Comparison of ENCODE assay signal across 23 cellular contexts in genomic region chr11:32316846-32317525, GRCh38.
DNase-seq lines count a peak whose midpoint lies in the region; ATAC-seq lines count a peak whose summit lies in the region.
"Had no signal": no experiment of that assay in that cellular context is flagged by ENCODE, and none has a peak within 500 bp of the region (broad histone marks: within the 10 kb centered on the region; RNA-seq: fewer than 3 reads in every experiment).

No MANE protein-coding gene starts in this region.

- H2AFZ ChIP-seq in GM23248 (no peak overlapping the region), mesenchymal stem cell (ENCODE audit: low read depth, low read length) (no peak overlapping the region)

- H3K4ac ChIP-seq in mesenchymal stem cell (ENCODE audit: low read depth in 1 of 2, low read length in 2 of 2): no peak overlapping the region

- no peaks in the 10 kb centered on the region for H3K36me3 Mint-ChIP-seq in activated T-helper 17 cell treated with anti-CD3 and anti-CD28 coated beads, Interleukin-2, amount 50 U/mL, for 72 hours (ENCODE audit: low read depth)
- no peaks in the 10 kb centered on the region for H3K36me3 Mint-ChIP-seq in immature natural killer cell
- H3K36me3 Mint-ChIP-seq: activated CD8-positive, alpha-beta memory T cell treated with anti-CD3 and anti-CD28 coated beads, Interleukin-2, amount 10 ng/mL, durations not matched to agents 7 days and 5 days; activated naive CD8-positive, alpha-beta T cell; CD14-positive monocyte had no signal

- H2BK15ac ChIP-seq in mesenchymal stem cell (ENCODE audit: low read depth, poor library complexity, severe bottlenecking): no peak overlapping the region

- H4K91ac ChIP-seq in mesenchymal stem cell (ENCODE audit: low read length): no peak overlapping the region

- in situ Hi-C loops in GM23248 (cut with MboI): no loop called here

- H3K4me2 ChIP-seq in GM23248 (ENCODE audit: unreplicated experiment): no peak overlapping the region
- no peak overlapping the region for H3K4me2 ChIP-seq in mesenchymal stem cell (ENCODE audit: low read length, poor library complexity, severe bottlenecking)
- H3K4me2 ChIP-seq: KMS-11 had no signal

- ATAC-seq in activated T-helper 17 cell treated with anti-CD3 and anti-CD28 coated beads, Interleukin-2, amount 50 U/mL, for 72 hours (replicated peaks): peak; percentile 47
- ATAC-seq in GM18907 (IDR thresholded peaks at IDR 0.05; ENCODE audit: unreplicated experiment): no peak
- ATAC-seq: activated CD8-positive, alpha-beta memory T cell treated with anti-CD3 and anti-CD28 coated beads, Interleukin-2, amount 10 ng/mL, durations not matched to agents 7 days and 5 days; body of pancreas; gastrocnemius medialis; psoas muscle had no signal

- H4K8ac ChIP-seq in mesenchymal stem cell (ENCODE audit: low read length): no peak overlapping the region

- H3K9ac ChIP-seq in GM23248 (no peak overlapping the region), mesenchymal stem cell (ENCODE audit: low read length) (no peak overlapping the region)
- H3K9ac ChIP-seq: KMS-11 had no signal

- H3K4me1 ChIP-seq in GM23248 (ENCODE audit: insufficient read depth) (peaks cover 10% of the 10 kb centered on the region; the same call in 1 of the 2 replicates), mesenchymal stem cell (ENCODE audit: control insufficient read depth, insufficient read depth, low read depth, low read length) (no peaks in the 10 kb centered on the region)
- H3K4me1 ChIP-seq: body of pancreas, gastrocnemius medialis, HAP-1, psoas muscle had no signal

- H3K4me3 ChIP-seq in GM23248 (no peak overlapping the region), mesenchymal stem cell (ENCODE audit: insufficient read depth in 1 of 2, low read depth in 1 of 2, low read length in 2 of 2) (no peak overlapping the region)
- H3K4me3 ChIP-seq: body of pancreas, gastrocnemius medialis, HAP-1, psoas muscle had no signal

- no peak overlapping the region for H3K27ac ChIP-seq in GM23248
- no peak overlapping the region for H3K27ac ChIP-seq in mesenchymal stem cell (ENCODE audit: low read length, poor library complexity, severe bottlenecking)
- H3K27ac ChIP-seq: body of pancreas, gastrocnemius medialis, KMS-11, psoas muscle had no signal

- H3K18ac ChIP-seq in mesenchymal stem cell (ENCODE audit: low read depth in 1 of 2, low read length in 2 of 2): no peak overlapping the region

- H3K27me3 ChIP-seq in GM23248 (replicated peaks; ENCODE audit: insufficient read depth): peaks cover 30% of the 10 kb centered on the region
- H3K27me3 ChIP-seq in mesenchymal stem cell (ENCODE audit: control insufficient read depth in 1 of 2, insufficient read depth in 1 of 2, low read length in 2 of 2): peaks cover 16 to 17% of the 10 kb centered on the region in 2 experiments
- H3K27me3 ChIP-seq: body of pancreas, gastrocnemius medialis had no signal

- H2BK120ac ChIP-seq in mesenchymal stem cell (ENCODE audit: low read depth, low read length): no peak overlapping the region

- no peaks in the 10 kb centered on the region for H3K79me2 ChIP-seq in GM23248 (ENCODE audit: insufficient read depth)

- no peak overlapping the region for H3K27ac Mint-ChIP-seq in activated T-helper 17 cell treated with anti-CD3 and anti-CD28 coated beads, Interleukin-2, amount 50 U/mL, for 72 hours
- no peak overlapping the region for H3K27ac Mint-ChIP-seq in immature natural killer cell
- H3K27ac Mint-ChIP-seq: activated CD4-positive, alpha-beta T cell treated with anti-CD3 and anti-CD28 coated beads, Interleukin-2, amount 10 ng/mL, durations not matched to agents 24 days and 14 days; activated CD8-positive, alpha-beta memory T cell treated with anti-CD3 and anti-CD28 coated beads, Interleukin-2, amount 10 ng/mL, durations not matched to agents 7 days and 5 days; activated naive CD8-positive, alpha-beta T cell had no signal

- no peak overlapping the region for H3K23ac ChIP-seq in mesenchymal stem cell (ENCODE audit: low read length in 2 of 2)

- no peak overlapping the region for H2BK5ac ChIP-seq in mesenchymal stem cell (ENCODE audit: low read depth, low read length, poor library complexity, severe bottlenecking)

- no peak overlapping the region for H3K14ac ChIP-seq in mesenchymal stem cell (ENCODE audit: low read length in 2 of 2)

- no peaks in the 10 kb centered on the region for H3K36me3 ChIP-seq in GM23248 (ENCODE audit: low read depth)
- H3K36me3 ChIP-seq in mesenchymal stem cell (ENCODE audit: control insufficient read depth in 1 of 2, insufficient read depth in 2 of 2, low read depth in 1 of 2, low read length in 2 of 2): no peaks in the 10 kb centered on the region
- H3K36me3 ChIP-seq: gastrocnemius medialis, HAP-1 had no signal

- peak; percentile 30 for DNase-seq in GM23248
- peak; percentile 82 for DNase-seq in NCI-H1694 (lab: John Stamatoyannopoulos, UW)
- DNase-seq in mesenchymal stem cell: peak; percentile 54
- no peak for DNase-seq in immature natural killer cell
- no peak for DNase-seq in NCI-H774 (lab: John Stamatoyannopoulos, UW)
- no peak for DNase-seq in NCI-H1105 (lab: John Stamatoyannopoulos, UW)
- DNase-seq: activated CD4-positive, alpha-beta T cell treated with anti-CD3 and anti-CD28 coated beads, Interleukin-2, amount 10 ng/mL, durations not matched to agents 24 days and 14 days; activated CD8-positive, alpha-beta memory T cell treated with anti-CD3 and anti-CD28 coated beads, Interleukin-2, amount 10 ng/mL, durations not matched to agents 7 days and 5 days; body of pancreas; effector CD4-positive, alpha-beta T cell; gastrocnemius medialis; NCI-H1092 treated with DMSO at 0.1 percent for 48 hours; NCI-H2081 treated with DMSO at 0.1 percent for 48 hours; NCI-H510A; psoas muscle; Right ventricle myocardium superior; stimulated activated CD4-positive, alpha-beta T cell treated with anti-CD3 and anti-CD28 coated beads, Interleukin-1b, Interleukin-23, amount 100 ng/mL, for 48 hours had no signal

- no peak overlapping the region for H3K4me3 Mint-ChIP-seq in activated T-helper 17 cell treated with anti-CD3 and anti-CD28 coated beads, Interleukin-2, amount 50 U/mL, for 72 hours
- H3K4me3 Mint-ChIP-seq in immature natural killer cell: no peak overlapping the region
- H3K4me3 Mint-ChIP-seq: activated CD4-positive, alpha-beta T cell treated with anti-CD3 and anti-CD28 coated beads, Interleukin-2, amount 10 ng/mL, durations not matched to agents 24 days and 14 days; activated CD8-positive, alpha-beta memory T cell treated with anti-CD3 and anti-CD28 coated beads, Interleukin-2, amount 10 ng/mL, durations not matched to agents 7 days and 5 days; activated naive CD8-positive, alpha-beta T cell; CD14-positive monocyte had no signal

- H3K79me1 ChIP-seq in mesenchymal stem cell (replicated peaks; ENCODE audit: low read length, poor library complexity, severe bottlenecking): no peaks in the 10 kb centered on the region

- H3K27me3 Mint-ChIP-seq in activated T-helper 17 cell treated with anti-CD3 and anti-CD28 coated beads, Interleukin-2, amount 50 U/mL, for 72 hours: peaks cover 8% of the 10 kb centered on the region
- peaks cover 0 to 3% (median 2%) of the 10 kb centered on the region in 3 donors for H3K27me3 Mint-ChIP-seq in immature natural killer cell (ENCODE audit: low read depth in 3 of 3)

- no peak overlapping the region for H2AK5ac ChIP-seq in mesenchymal stem cell (ENCODE audit: low read length, severe bottlenecking)

- H3K9me3 Mint-ChIP-seq in activated T-helper 17 cell treated with anti-CD3 and anti-CD28 coated beads, Interleukin-2, amount 50 U/mL, for 72 hours: no peaks in the 10 kb centered on the region
- H3K9me3 Mint-ChIP-seq in immature natural killer cell: no peaks in the 10 kb centered on the region
- H3K9me3 Mint-ChIP-seq: activated CD4-positive, alpha-beta T cell treated with anti-CD3 and anti-CD28 coated beads, Interleukin-2, amount 10 ng/mL, durations not matched to agents 24 days and 14 days; CD14-positive monocyte had no signal

- H3F3A ChIP-seq in GM23248 (ENCODE audit: insufficient read depth): no peaks in the 10 kb centered on the region; the same call in 1 of the 2 replicates

- H4K20me1 ChIP-seq in GM23248 (ENCODE audit: insufficient read depth): no peaks in the 10 kb centered on the region

- peaks cover 8% of the 10 kb centered on the region for H3K4me1 Mint-ChIP-seq in activated T-helper 17 cell treated with anti-CD3 and anti-CD28 coated beads, Interleukin-2, amount 50 U/mL, for 72 hours
- peaks cover 8 to 17% of the 10 kb centered on the region in 2 donors for H3K4me1 Mint-ChIP-seq in immature natural killer cell

- H3K9me3 ChIP-seq in GM23248 (ENCODE audit: low read depth): no peaks in the 10 kb centered on the region
- no peaks in the 10 kb centered on the region for H3K9me3 ChIP-seq in mesenchymal stem cell (ENCODE audit: control insufficient read depth, low read length)
- H3K9me3 ChIP-seq: body of pancreas, gastrocnemius medialis, HAP-1, psoas muscle had no signal

- no peaks in the 10 kb centered on the region for H3K9me2 ChIP-seq in GM23248 (ENCODE audit: insufficient read depth)

- 36 to 38% methylated on average over 4 of the region's 4 CpGs for WGBS in GM23248 (ENCODE audit: low coverage in 1 of 2, low lambda C conversion rate in 2 of 2, missing lambda C conversion rate in 2 of 2), 2 experiments
- WGBS in mesenchymal stem cell: 39% methylated on average over 2 of the region's 4 CpGs

- H2BK12ac ChIP-seq in mesenchymal stem cell (ENCODE audit: low read length in 2 of 2): no peak overlapping the region

Comparison
In these comparisons a context has a peak if more than half of its experiments do, and no peak if none do; other contexts are left out.
1. DNase-seq: peak in GM23248 (single experiment), NCI-H1694 (single experiment) and mesenchymal stem cell (single experiment); none in immature natural killer cell (0 of 3), NCI-H774 (single experiment) and NCI-H1105 (single experiment).